Comparison of ENCODE assay signal across 15 cellular contexts in the genomic region with DNA sequence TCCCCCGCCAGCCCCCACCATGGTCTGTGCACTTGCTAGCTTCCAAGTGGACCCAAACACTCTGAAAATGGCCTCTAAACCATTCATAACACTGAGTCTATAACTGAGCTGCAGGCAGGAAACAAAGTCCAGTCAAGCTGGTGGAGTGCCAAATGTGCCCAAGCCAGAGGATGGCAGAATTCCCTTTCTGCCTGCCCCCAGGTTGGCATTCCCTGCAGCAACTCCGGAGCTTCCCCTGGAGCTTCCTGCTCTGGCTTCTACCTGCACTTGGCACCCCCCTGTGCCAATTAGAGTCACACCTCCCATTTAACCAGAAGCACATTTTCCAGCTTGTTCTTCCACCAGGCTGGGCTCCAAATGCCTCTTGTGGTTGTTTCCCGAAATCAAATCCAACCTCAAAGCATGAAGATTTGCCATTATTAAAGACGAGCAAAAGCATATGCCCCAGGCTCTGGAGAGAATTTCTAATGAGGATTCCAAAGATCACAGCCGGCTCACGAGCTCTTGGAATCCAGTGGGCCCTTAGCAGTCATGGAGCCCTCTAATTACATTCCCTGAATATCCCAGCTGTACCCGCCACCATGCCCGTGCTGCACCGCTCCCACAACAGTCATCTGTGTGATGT.
DNase-seq lines count a peak whose midpoint lies in the region; ATAC-seq lines count a peak whose summit lies in the region.
"Had no signal": no experiment of that assay in that cellular context is flagged by ENCODE, and none has a peak within 500 bp of the region (broad histone marks: within the 10 kb centered on the region; RNA-seq: fewer than 3 reads in every experiment).

No MANE protein-coding gene starts in this region.

- intact Hi-C loops in aorta (cut with DNase I) (no loop called here), sciatic nerve (cut with DNase I) (no loop called here), cardiac septum (cut with DNase I) (no loop called here)

- H3K27me3 Mint-ChIP-seq in activated naive CD4-positive, alpha-beta T cell treated with anti-CD3 and anti-CD28 coated beads, Interleukin-2, amount 50 U/mL, for 24 hours = peaks cover 21% of the 10 kb centered on the region
- peaks cover 87% of the 10 kb centered on the region for H3K27me3 Mint-ChIP-seq in activated naive CD4-positive, alpha-beta T cell treated with anti-CD3 and anti-CD28 coated beads, Interleukin-2, amount 10 ng/mL, durations not matched to agents 7 days and 5 days

- H3K4me3 Mint-ChIP-seq in activated naive CD4-positive, alpha-beta T cell treated with anti-CD3 and anti-CD28 coated beads, Interleukin-2, amount 50 U/mL, for 24 hours = no peak overlapping the region
- H3K4me3 Mint-ChIP-seq in activated naive CD4-positive, alpha-beta T cell treated with anti-CD3 and anti-CD28 coated beads, Interleukin-2, amount 10 ng/mL, durations not matched to agents 7 days and 5 days = no peak overlapping the region

- H3K27ac ChIP-seq in aorta (ENCODE audit: low read depth in 1 of 2, low read length in 2 of 2) = no peak overlapping the region
- H3K27ac ChIP-seq: C4-2B had no signal

- no peaks in the 10 kb centered on the region for H3K36me3 Mint-ChIP-seq in activated naive CD4-positive, alpha-beta T cell treated with anti-CD3 and anti-CD28 coated beads, Interleukin-2, amount 50 U/mL, for 24 hours
- peaks cover 8% of the 10 kb centered on the region for H3K36me3 Mint-ChIP-seq in activated naive CD4-positive, alpha-beta T cell treated with anti-CD3 and anti-CD28 coated beads, Interleukin-2, amount 10 ng/mL, durations not matched to agents 7 days and 5 days

- no peaks in the 10 kb centered on the region for H3K9me3 Mint-ChIP-seq in activated naive CD4-positive, alpha-beta T cell treated with anti-CD3 and anti-CD28 coated beads, Interleukin-2, amount 50 U/mL, for 24 hours
- no peaks in the 10 kb centered on the region for H3K9me3 Mint-ChIP-seq in activated naive CD4-positive, alpha-beta T cell treated with anti-CD3 and anti-CD28 coated beads, Interleukin-2, amount 10 ng/mL, durations not matched to agents 7 days and 5 days

- ATAC-seq in left lobe of liver (peak; percentile 93), aorta (ENCODE audit: low FRiP score) (peak; percentile 22), sciatic nerve (no peak)

- H3K36me3 ChIP-seq in aorta (ENCODE audit: control insufficient read depth in 1 of 2, insufficient read depth in 2 of 2, low read length in 1 of 2) = no peaks in the 10 kb centered on the region

- CTCF ChIA-PET in activated naive CD4-positive, alpha-beta T cell treated with anti-CD3 and anti-CD28 coated beads, Interleukin-2, amount 10 ng/mL, durations not matched to agents 7 days and 5 days (lab: Charles Lee) = interaction anchor here (1.5 kb wide), 1 partner anchor 13 kb away, joined by 3 read pairs; no protein-coding TSS in a partner anchor

- H3K4me1 ChIP-seq in aorta (ENCODE audit: control insufficient read depth in 1 of 2, insufficient read depth in 2 of 2, low read length in 2 of 2) = no peaks in the 10 kb centered on the region

- H3K27ac Mint-ChIP-seq in activated naive CD4-positive, alpha-beta T cell treated with anti-CD3 and anti-CD28 coated beads, Interleukin-2, amount 50 U/mL, for 24 hours = peak overlapping the region; percentile 46
- no peak overlapping the region for H3K27ac Mint-ChIP-seq in activated naive CD4-positive, alpha-beta T cell treated with anti-CD3 and anti-CD28 coated beads, Interleukin-2, amount 10 ng/mL, durations not matched to agents 7 days and 5 days

- H3K27me3 ChIP-seq in aorta (ENCODE audit: control insufficient read depth in 1 of 2, insufficient read depth in 2 of 2, low read length in 1 of 2) = no peaks in the 10 kb centered on the region

- H3K4me3 ChIP-seq in aorta (ENCODE audit: low read length in 2 of 2) = no peak overlapping the region

- peaks cover 52% of the 10 kb centered on the region for H3K4me1 Mint-ChIP-seq in activated naive CD4-positive, alpha-beta T cell treated with anti-CD3 and anti-CD28 coated beads, Interleukin-2, amount 50 U/mL, for 24 hours
- peaks cover 52% of the 10 kb centered on the region for H3K4me1 Mint-ChIP-seq in activated naive CD4-positive, alpha-beta T cell treated with anti-CD3 and anti-CD28 coated beads, Interleukin-2, amount 10 ng/mL, durations not matched to agents 7 days and 5 days

- no peaks in the 10 kb centered on the region for H3K9me3 ChIP-seq in aorta (ENCODE audit: control insufficient read depth, low read length)

- 51 to 61% methylated on average over 9 of the region's 9 CpGs for WGBS in aorta, 2 donors

- in situ Hi-C loops in KBM-7 (cut with MboI; ENCODE audit: low pct_unique_long_range_greater_than_20kb, low sequenced_read_pairs) = no loop called here

- DNase-seq in activated naive CD4-positive, alpha-beta T cell treated with anti-CD3 and anti-CD28 coated beads, Interleukin-2, amount 10 ng/mL, durations not matched to agents 7 days and 5 days = no peak
- DNase-seq in SW480 (ENCODE audit: low spot score) = peak; percentile 66
- peak; percentile 79 for DNase-seq in left lobe of liver (ENCODE audit: low spot score)
- no peak for DNase-seq in aorta
- no peak for DNase-seq in sciatic nerve (ENCODE audit: low spot score)
- no peak for DNase-seq in KBM-7
- no peak for DNase-seq in cardiac septum (ENCODE audit: low spot score)
- DNase-seq: KG1, NCI-H1048, NCI-H2107, NCI-H345, NCI-H526 treated with DMSO at 0.1 percent for 48 hours, SHP77 had no signal

Comparison
In these comparisons a context has a peak if more than half of its experiments do, and no peak if none do; other contexts are left out.
1. DNase-seq: peak in SW480 (single experiment) and left lobe of liver (single experiment); none in activated naive CD4-positive, alpha-beta T cell treated with anti-CD3 and anti-CD28 coated beads, Interleukin-2, amount 10 ng/mL, durations not matched to agents 7 days and 5 days (single experiment), aorta (0 of 2), sciatic nerve (single experiment), KBM-7 (single experiment) and cardiac septum (single experiment).